11 cellular contexts compared by ENCODE assay signal in the genomic region with DNA sequence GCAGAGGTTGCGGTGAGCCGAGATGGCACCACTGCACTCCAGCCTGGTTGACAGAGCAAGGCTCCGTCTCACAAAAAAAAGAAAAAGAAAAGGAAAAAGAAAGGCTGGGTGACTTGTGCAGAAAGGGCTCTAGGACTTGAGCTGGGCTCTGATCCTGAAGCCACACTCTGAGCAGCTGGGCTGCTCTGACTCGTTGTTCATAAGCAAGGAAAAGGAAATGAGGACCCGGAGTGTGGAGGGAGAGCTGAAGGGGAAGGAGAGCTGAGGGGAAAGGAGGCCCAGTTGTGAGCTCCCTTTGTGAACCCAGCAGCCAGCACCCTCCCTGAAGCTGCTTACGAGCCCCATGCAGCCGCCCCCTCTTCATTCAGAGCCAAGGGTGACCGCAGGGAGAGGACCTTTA. TPM values are rescaled to one million over a fixed set of nuclear protein-coding genes. Genes with fewer than 3 reads are reported as not detected.
DNase-seq lines count a peak whose midpoint lies in the region; ATAC-seq and TF ChIP-seq lines count a peak whose summit lies in the region.
"Had no signal": no experiment of that assay in that cellular context is flagged by ENCODE, and none has a peak within 500 bp of the region (broad histone marks: within the 10 kb centered on the region; RNA-seq: fewer than 3 reads in every experiment).

No MANE protein-coding gene starts in this region.

- H2AFZ ChIP-seq in mesenchymal stem cell (ENCODE audit: low read depth, low read length), result no peak overlapping the region

- peaks cover 60% of the 10 kb centered on the region for H3K4me1 Mint-ChIP-seq in activated T-cell treated with anti-CD3 and anti-CD28 coated beads, Interleukin-2, amount 50 U/mL, for 72 hours (ENCODE audit: low read depth)
- peaks cover 21% of the 10 kb centered on the region for H3K4me1 Mint-ChIP-seq in activated T-helper 17 cell treated with anti-CD3 and anti-CD28 coated beads, Interleukin-2, amount 50 U/mL, for 72 hours

- H3K79me1 ChIP-seq in mesenchymal stem cell (replicated peaks; ENCODE audit: low read length, poor library complexity, severe bottlenecking), result peaks cover 7% of the 10 kb centered on the region

- H2AK5ac ChIP-seq in mesenchymal stem cell (ENCODE audit: low read length, severe bottlenecking), result no peak overlapping the region

- H3K27me3 ChIP-seq in mesenchymal stem cell (ENCODE audit: control insufficient read depth in 1 of 2, insufficient read depth in 1 of 2, low read length in 2 of 2) (no peaks in the 10 kb centered on the region), thymus (ENCODE audit: control insufficient read depth, insufficient read depth) (no peaks in the 10 kb centered on the region)

- H3K14ac ChIP-seq in mesenchymal stem cell (ENCODE audit: low read length in 2 of 2), result no peak overlapping the region

- H2BK5ac ChIP-seq in mesenchymal stem cell (ENCODE audit: low read depth, low read length, poor library complexity, severe bottlenecking), result no peak overlapping the region

- H3K4me1 ChIP-seq in mesenchymal stem cell (ENCODE audit: control insufficient read depth, insufficient read depth, low read depth, low read length) (peaks cover 45% of the 10 kb centered on the region), thymus (ENCODE audit: control insufficient read depth, insufficient read depth, low read length) (peaks cover 32% of the 10 kb centered on the region)

- in situ Hi-C loops in GM13977 (cut with MboI; ENCODE audit: low pct_unique_long_range_greater_than_20kb, low sequenced_read_pairs, unreplicated experiment), result loop anchor here (10.0 kb wide), 1 partner anchor 48 kb away; the partner anchor contains the start of gene LGALS1

- no peak overlapping the region for H3K4me2 ChIP-seq in mesenchymal stem cell (ENCODE audit: low read length, poor library complexity, severe bottlenecking)

- H4K91ac ChIP-seq in mesenchymal stem cell (ENCODE audit: low read length), result no peak overlapping the region

- peaks cover 0 to 2% of the 10 kb centered on the region in 2 donors for H3K36me3 Mint-ChIP-seq in activated T-cell treated with anti-CD3 and anti-CD28 coated beads, Interleukin-2, amount 50 U/mL, for 72 hours (ENCODE audit: insufficient read depth in 2 of 2)
- H3K36me3 Mint-ChIP-seq in activated T-helper 17 cell treated with anti-CD3 and anti-CD28 coated beads, Interleukin-2, amount 50 U/mL, for 72 hours (ENCODE audit: low read depth), result peaks cover 41% of the 10 kb centered on the region

- H3K27ac Mint-ChIP-seq in activated T-cell treated with anti-CD3 and anti-CD28 coated beads, Interleukin-2, amount 50 U/mL, for 72 hours, result peak overlapping the region; percentile 54
- H3K27ac Mint-ChIP-seq in activated T-helper 17 cell treated with anti-CD3 and anti-CD28 coated beads, Interleukin-2, amount 50 U/mL, for 72 hours, result peak overlapping the region; percentile 91

- peak overlapping the region in 1 of 2 experiments; percentile 27 for H3K23ac ChIP-seq in mesenchymal stem cell (ENCODE audit: low read length in 2 of 2)

- H3K4me3 ChIP-seq in mesenchymal stem cell (ENCODE audit: insufficient read depth in 1 of 2, low read depth in 1 of 2, low read length in 2 of 2), result no peak overlapping the region
- H3K4me3 ChIP-seq in thymus (ENCODE audit: low read length), result no peak overlapping the region

- no peak overlapping the region for H3K27ac ChIP-seq in mesenchymal stem cell (ENCODE audit: low read length, poor library complexity, severe bottlenecking)
- peak overlapping the region; percentile 90 for H3K27ac ChIP-seq in thymus (ENCODE audit: low read depth)

- peak overlapping the region; percentile 60 to 69 for H3K4me3 Mint-ChIP-seq in activated T-cell treated with anti-CD3 and anti-CD28 coated beads, Interleukin-2, amount 50 U/mL, for 72 hours
- H3K4me3 Mint-ChIP-seq in activated T-helper 17 cell treated with anti-CD3 and anti-CD28 coated beads, Interleukin-2, amount 50 U/mL, for 72 hours, result peak overlapping the region; percentile 67

- no peak overlapping the region for H3K4ac ChIP-seq in mesenchymal stem cell (ENCODE audit: low read depth in 1 of 2, low read length in 2 of 2)

- peak; percentile 6 to 14 for ATAC-seq in activated T-cell treated with anti-CD3 and anti-CD28 coated beads, Interleukin-2, amount 50 U/mL, for 72 hours (replicated peaks in 1 of 2)
- peak; percentile 6 for ATAC-seq in activated T-helper 17 cell treated with anti-CD3 and anti-CD28 coated beads, Interleukin-2, amount 50 U/mL, for 72 hours (replicated peaks)

- TF ChIP-seq CTCF in GM13977 (IDR thresholded peaks at IDR 0.05; ENCODE audit: extremely low read depth, insufficient read depth, missing control alignments), result no peak

- no peak overlapping the region for H2BK120ac ChIP-seq in mesenchymal stem cell (ENCODE audit: low read depth, low read length)

- peak overlapping the region in 1 of 2 experiments; percentile 23 for H3K18ac ChIP-seq in mesenchymal stem cell (ENCODE audit: low read depth in 1 of 2, low read length in 2 of 2)

- no peak overlapping the region for H4K8ac ChIP-seq in mesenchymal stem cell (ENCODE audit: low read length)

- peaks cover 42 to 81% of the 10 kb centered on the region in 2 experiments for H3K36me3 ChIP-seq in mesenchymal stem cell (ENCODE audit: control insufficient read depth in 1 of 2, insufficient read depth in 2 of 2, low read depth in 1 of 2, low read length in 2 of 2)
- peaks cover 45% of the 10 kb centered on the region for H3K36me3 ChIP-seq in thymus (ENCODE audit: control insufficient read depth, insufficient read depth)

- H2BK15ac ChIP-seq in mesenchymal stem cell (ENCODE audit: low read depth, poor library complexity, severe bottlenecking), result no peak overlapping the region

- H3K9ac ChIP-seq in mesenchymal stem cell (ENCODE audit: low read length), result peak overlapping the region; percentile 57

- 71% methylated on average over 6 of the region's 8 CpGs for WGBS in mesenchymal stem cell
- WGBS in thymus, result 56% methylated on average over 8 of the region's 8 CpGs

- no peak for DNase-seq in activated T-cell treated with anti-CD3 and anti-CD28 coated beads, Interleukin-2, amount 50 U/mL, for 72 hours
- DNase-seq in activated T-cell treated with anti-CD3 and anti-CD28 coated beads, Interleukin-2, amount 50 U/mL, for 48 hours, result no peak
- DNase-seq in mesenchymal stem cell, result no peak
- no peak for DNase-seq in stimulated activated CD4-positive, alpha-beta T cell treated with anti-CD3 and anti-CD28 coated beads, Interleukin-4, amount 100 ng/mL, for 1 hour
- DNase-seq in NCI-H1436 (lab: John Stamatoyannopoulos, UW), result no peak
- DNase-seq in GM13977 (ENCODE audit: low spot score), result no peak
- DNase-seq: activated CD8-positive, alpha-beta memory T cell treated with anti-CD3 and anti-CD28 coated beads, Interleukin-2, amount 50 U/mL, for 48 hours; NCI-H146 had no signal

- H3K9me3 Mint-ChIP-seq in activated T-cell treated with anti-CD3 and anti-CD28 coated beads, Interleukin-2, amount 50 U/mL, for 72 hours, result no peaks in the 10 kb centered on the region
- H3K9me3 Mint-ChIP-seq in activated T-helper 17 cell treated with anti-CD3 and anti-CD28 coated beads, Interleukin-2, amount 50 U/mL, for 72 hours, result no peaks in the 10 kb centered on the region

- no peak overlapping the region for H2BK12ac ChIP-seq in mesenchymal stem cell (ENCODE audit: low read length in 2 of 2)

- no peaks in the 10 kb centered on the region for H3K27me3 Mint-ChIP-seq in activated T-cell treated with anti-CD3 and anti-CD28 coated beads, Interleukin-2, amount 50 U/mL, for 72 hours (ENCODE audit: low read depth)
- no peaks in the 10 kb centered on the region for H3K27me3 Mint-ChIP-seq in activated T-helper 17 cell treated with anti-CD3 and anti-CD28 coated beads, Interleukin-2, amount 50 U/mL, for 72 hours

- H3K9me3 ChIP-seq in mesenchymal stem cell (ENCODE audit: control insufficient read depth, low read length), result no peaks in the 10 kb centered on the region
- H3K9me3 ChIP-seq in thymus (ENCODE audit: control insufficient read depth), result no peaks in the 10 kb centered on the region

RNA-seq across cellular contexts. Expression of gene SH3BP1, which starts 12.4 kb away (rescaled TPM):
- total RNA-seq in activated T-cell treated with anti-CD3 and anti-CD28 coated beads, Interleukin-2, amount 50 U/mL, for 72 hours, result 100 to 1,000 TPM in 1 of 2 donors, 10 to 100 TPM in 1; 99.0 to 103 TPM
- 100 to 1,000 TPM; 118 to 132 TPM for total RNA-seq in activated T-helper 17 cell treated with anti-CD3 and anti-CD28 coated beads, Interleukin-2, amount 50 U/mL, for 72 hours
- 15.4 TPM for polyA plus RNA-seq in mesenchymal stem cell (2013, experiment 1 of 2)
- 15.0 TPM for polyA plus RNA-seq in mesenchymal stem cell (2013, experiment 2 of 2)
- polyA plus RNA-seq in thymus, result 23.0 TPM

RNA-seq across cellular contexts. Expression of gene GGA1, which starts 18.5 kb away (rescaled TPM):
- 10 to 100 TPM; 81.5 to 96.2 TPM for total RNA-seq in activated T-cell treated with anti-CD3 and anti-CD28 coated beads, Interleukin-2, amount 50 U/mL, for 72 hours
- total RNA-seq in activated T-helper 17 cell treated with anti-CD3 and anti-CD28 coated beads, Interleukin-2, amount 50 U/mL, for 72 hours, result 10 to 100 TPM; 69.3 to 79.8 TPM
- polyA plus RNA-seq in mesenchymal stem cell (2013, experiment 1 of 2), result 25.3 TPM
- 23.1 TPM for polyA plus RNA-seq in mesenchymal stem cell (2013, experiment 2 of 2)
- polyA plus RNA-seq in thymus, result 99.5 TPM

RNA-seq across cellular contexts. Expression of gene PDXP, which starts 31.4 kb away (rescaled TPM):
- 10 to 100 TPM; 14.8 to 17.2 TPM for total RNA-seq in activated T-cell treated with anti-CD3 and anti-CD28 coated beads, Interleukin-2, amount 50 U/mL, for 72 hours
- 10 to 100 TPM; 38.0 to 43.2 TPM for total RNA-seq in activated T-helper 17 cell treated with anti-CD3 and anti-CD28 coated beads, Interleukin-2, amount 50 U/mL, for 72 hours
- polyA plus RNA-seq in mesenchymal stem cell (2013, experiment 1 of 2), result 7.5 TPM
- 6.7 TPM for polyA plus RNA-seq in mesenchymal stem cell (2013, experiment 2 of 2)
- polyA plus RNA-seq in thymus, result 8.9 TPM

RNA-seq across cellular contexts. Expression of gene LGALS2, which starts 47.2 kb away (rescaled TPM):
- total RNA-seq in activated T-cell treated with anti-CD3 and anti-CD28 coated beads, Interleukin-2, amount 50 U/mL, for 72 hours, result not detected
- not detected for total RNA-seq in activated T-helper 17 cell treated with anti-CD3 and anti-CD28 coated beads, Interleukin-2, amount 50 U/mL, for 72 hours
- polyA plus RNA-seq in mesenchymal stem cell (2013, experiment 1 of 2), result not detected
- not detected for polyA plus RNA-seq in mesenchymal stem cell (2013, experiment 2 of 2)
- polyA plus RNA-seq in thymus, result 42.3 TPM
- total RNA-seq: kidney epithelial cell had no signal

RNA-seq across cellular contexts. Expression of gene LGALS1, which starts 48.3 kb away (rescaled TPM):
- 100 to 1,000 TPM; 303 to 803 TPM for total RNA-seq in activated T-cell treated with anti-CD3 and anti-CD28 coated beads, Interleukin-2, amount 50 U/mL, for 72 hours
- 1,000 to 10,000 TPM; 1,410 to 2,076 TPM for total RNA-seq in activated T-helper 17 cell treated with anti-CD3 and anti-CD28 coated beads, Interleukin-2, amount 50 U/mL, for 72 hours
- polyA plus RNA-seq in mesenchymal stem cell (2013, experiment 1 of 2), result 4,707 TPM
- 4,802 TPM for polyA plus RNA-seq in mesenchymal stem cell (2013, experiment 2 of 2)
- 554 TPM for polyA plus RNA-seq in thymus
